Comparison of ENCODE assay signal across 8 cellular contexts in the genomic region with DNA sequence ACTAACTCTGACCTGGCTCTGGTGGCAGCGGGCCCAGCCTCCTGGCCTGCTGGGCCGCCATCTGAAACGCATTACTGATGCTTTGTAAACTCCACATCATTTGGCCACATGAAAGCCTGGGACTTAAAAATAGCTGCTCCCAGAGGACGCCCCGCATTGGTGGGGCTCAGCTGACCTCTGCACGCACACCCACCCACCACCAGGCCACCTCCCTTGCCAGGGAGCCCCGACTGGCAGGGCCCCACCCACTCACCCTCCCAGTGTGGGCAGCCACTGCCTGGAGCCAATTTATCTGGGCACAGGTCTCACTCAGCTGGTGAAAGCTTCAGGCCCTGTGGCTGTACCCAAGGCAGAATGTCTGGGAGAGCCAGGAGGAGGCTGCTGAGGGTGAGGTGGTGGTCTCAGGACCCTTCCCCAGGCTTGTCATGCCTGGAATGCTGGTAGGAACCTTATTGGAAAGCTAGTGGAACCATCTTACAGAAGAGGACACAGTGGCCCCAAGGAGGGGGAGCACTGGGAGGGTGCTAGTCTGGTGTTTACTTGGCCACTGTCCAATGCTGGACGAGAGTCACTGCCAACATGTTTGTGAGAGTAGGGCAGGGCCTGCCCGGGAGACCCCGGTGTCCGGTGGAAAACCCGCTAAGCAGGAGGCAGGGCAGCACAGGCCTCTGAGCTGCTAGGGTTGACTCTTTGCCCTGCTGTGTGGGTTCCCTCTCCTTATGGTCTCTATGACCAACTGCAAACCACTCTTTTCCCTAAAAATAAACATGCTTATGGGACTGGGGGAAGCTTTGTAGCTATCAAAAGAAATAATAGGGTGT. TPM values are rescaled to one million over a fixed set of nuclear protein-coding genes. Genes with fewer than 3 reads are reported as not detected.
DNase-seq lines count a peak whose midpoint lies in the region; ATAC-seq, FAIRE-seq and TF ChIP-seq lines count a peak whose summit lies in the region.

No MANE protein-coding gene starts in this region.

- H3K27me3 ChIP-seq in body of pancreas = no peaks in the 10 kb centered on the region
- no peaks in the 10 kb centered on the region for H3K27me3 ChIP-seq in left lung
- H3K27me3 ChIP-seq in upper lobe of right lung = no peaks in the 10 kb centered on the region
- no peaks in the 10 kb centered on the region for H3K27me3 ChIP-seq in small intestine (ENCODE audit: control insufficient read depth in 2 of 2, insufficient read depth in 2 of 2, low read length in 2 of 2)

- TF ChIP-seq POLR2A in body of pancreas (IDR thresholded peaks at IDR 0.05) = no peak

- H3K4me3 Mint-ChIP-seq in activated T-cell treated with anti-CD3 and anti-CD28 coated beads, Interleukin-2, amount 50 U/mL, for 24 hours = peak overlapping the region; percentile 73

- no peak for ATAC-seq in body of pancreas
- peak; percentile 6 for ATAC-seq in left lung
- ATAC-seq in upper lobe of right lung = peak; percentile 4
- ATAC-seq in HG02840 (IDR thresholded peaks at IDR 0.05; ENCODE audit: low FRiP score, unreplicated experiment) = no peak

- H3K27ac Mint-ChIP-seq in activated T-cell treated with anti-CD3 and anti-CD28 coated beads, Interleukin-2, amount 50 U/mL, for 24 hours = peak overlapping the region; percentile 92

- peaks cover 99% of the 10 kb centered on the region for H3K4me1 Mint-ChIP-seq in activated T-cell treated with anti-CD3 and anti-CD28 coated beads, Interleukin-2, amount 50 U/mL, for 24 hours (ENCODE audit: low read depth)

- H3K27me3 Mint-ChIP-seq in activated T-cell treated with anti-CD3 and anti-CD28 coated beads, Interleukin-2, amount 50 U/mL, for 24 hours = no peaks in the 10 kb centered on the region

- TF ChIP-seq CTCF in body of pancreas (IDR thresholded peaks at IDR 0.05) (no peak), left lung (IDR thresholded peaks at IDR 0.05) (no peak), upper lobe of right lung (IDR thresholded peaks at IDR 0.05) (no peak)

- WGBS in body of pancreas, 2 donors = 0 to 38% methylated on average over 4 to 12 of the region's 12 CpGs
- 50 to 61% (median 53%) methylated on average over 12 of the region's 12 CpGs for WGBS in small intestine, 3 donors

- intact Hi-C loops in body of pancreas (cut with DNase I) (no loop called here), left lung (cut with DNase I) (no loop called here), upper lobe of right lung (cut with DNase I) (no loop called here)

- no peak for FAIRE-seq in small intestine (lab: Jason Lieb, UNC)

- no peaks in the 10 kb centered on the region for H3K36me3 ChIP-seq in body of pancreas (replicated peaks in 1 of 2; ENCODE audit: insufficient read depth in 1 of 2, low read depth in 2 of 2)
- H3K36me3 ChIP-seq in left lung = peaks cover 0 to 13% of the 10 kb centered on the region in 2 donors
- H3K36me3 ChIP-seq in upper lobe of right lung = no peaks in the 10 kb centered on the region
- peaks cover 0 to 2% of the 10 kb centered on the region in 2 donors for H3K36me3 ChIP-seq in small intestine (ENCODE audit: control insufficient read depth in 2 of 2, insufficient read depth in 2 of 2, low read length in 2 of 2)

- H3K4me3 ChIP-seq in body of pancreas = no peak overlapping the region
- no peak overlapping the region for H3K4me3 ChIP-seq in left lung
- no peak overlapping the region for H3K4me3 ChIP-seq in upper lobe of right lung
- no peak overlapping the region for H3K4me3 ChIP-seq in small intestine (ENCODE audit: low read depth in 1 of 2, low read length in 2 of 2)

- no peaks in the 10 kb centered on the region for H3K9me3 Mint-ChIP-seq in activated T-cell treated with anti-CD3 and anti-CD28 coated beads, Interleukin-2, amount 50 U/mL, for 24 hours

- peaks cover 94% of the 10 kb centered on the region for H3K36me3 Mint-ChIP-seq in activated T-cell treated with anti-CD3 and anti-CD28 coated beads, Interleukin-2, amount 50 U/mL, for 24 hours (ENCODE audit: low read depth)

- no peak for DNase-seq in activated T-cell treated with anti-CD3 and anti-CD28 coated beads, Interleukin-2, amount 50 U/mL, for 24 hours
- no peak for DNase-seq in activated T-cell treated with anti-CD3 and anti-CD28 coated beads, Interleukin-2, amount 50 U/mL, for 1 hour
- DNase-seq in body of pancreas (peak; percentile 44 to 76 (median 66)), left lung (peak in 1 of 2 donors; percentile 43), upper lobe of right lung (no peak), NCI-H146 treated with DMSO at 0.1 percent for 48 hours (lab: John Stamatoyannopoulos, UW; ENCODE audit: unreplicated experiment) (no peak), small intestine (no peak)

- no peaks in the 10 kb centered on the region for H3K9me3 ChIP-seq in body of pancreas
- H3K9me3 ChIP-seq in left lung = no peaks in the 10 kb centered on the region
- no peaks in the 10 kb centered on the region for H3K9me3 ChIP-seq in upper lobe of right lung
- H3K9me3 ChIP-seq in small intestine (ENCODE audit: control insufficient read depth, low read depth) = no peaks in the 10 kb centered on the region

- H3K27ac ChIP-seq in body of pancreas (peak overlapping the region in 2 of 4 donors; percentile 25 to 32), left lung (peak overlapping the region in 1 of 2 donors; percentile 21), upper lobe of right lung (peak overlapping the region; percentile 42), small intestine (ENCODE audit: low read depth in 1 of 2, low read length in 1 of 2) (no peak overlapping the region)

- H3K4me1 ChIP-seq in body of pancreas = peaks cover 28% of the 10 kb centered on the region
- H3K4me1 ChIP-seq in left lung = peaks cover 9 to 39% of the 10 kb centered on the region in 2 donors
- H3K4me1 ChIP-seq in upper lobe of right lung = peaks cover 42% of the 10 kb centered on the region
- peaks cover 0 to 6% of the 10 kb centered on the region in 2 donors for H3K4me1 ChIP-seq in small intestine (ENCODE audit: control insufficient read depth in 2 of 2, insufficient read depth in 1 of 2, low read depth in 1 of 2, low read length in 1 of 2)

RNA-seq across cellular contexts. Expression of gene TCF7, which starts 10.9 kb away (rescaled TPM):
- total RNA-seq in body of pancreas (1 to 10 TPM; 6.3 to 9.1 TPM), left lung (1 to 10 TPM; 4.8 to 5.1 TPM), upper lobe of right lung (7.0 TPM)
- polyA plus RNA-seq in small intestine = 10 to 100 TPM; 11.3 to 13.3 (median 11.4) TPM

RNA-seq across cellular contexts. Expression of gene SKP1, which starts 51.3 kb away (rescaled TPM):
- total RNA-seq in body of pancreas (10 to 100 TPM; 31.6 to 46.8 TPM), left lung (100 to 1,000 TPM; 259 to 298 TPM), upper lobe of right lung (234 TPM)
- polyA plus RNA-seq in small intestine = 100 to 1,000 TPM; 476 to 538 (median 497) TPM

Comparison
In these comparisons a context has a peak if more than half of its experiments do, and no peak if none do; other contexts are left out.
1. DNase-seq: peak in body of pancreas (4 of 4); none in activated T-cell treated with anti-CD3 and anti-CD28 coated beads, Interleukin-2, amount 50 U/mL, for 24 hours (single experiment), activated T-cell treated with anti-CD3 and anti-CD28 coated beads, Interleukin-2, amount 50 U/mL, for 1 hour (single experiment), upper lobe of right lung (single experiment), NCI-H146 treated with DMSO at 0.1 percent for 48 hours (single experiment) and small intestine (single experiment).
2. ATAC-seq: peak in left lung (single experiment) and upper lobe of right lung (single experiment); none in body of pancreas (single experiment) and HG02840 (single experiment).